8 cellular contexts compared by ENCODE assay signal in genomic region chr1:2199042-2199810, GRCh38. TPM values are rescaled to one million over a fixed set of nuclear protein-coding genes. Genes with fewer than 3 reads are reported as not detected.
A peak's percentile ranks its signal among the peaks of the same experiment; 100 is the strongest.
DNase-seq lines count a peak whose midpoint lies in the region; ATAC-seq and TF ChIP-seq lines count a peak whose summit lies in the region.

No MANE protein-coding gene starts in this region.

- intact Hi-C loops in right cardiac atrium (cut with DNase I): loop anchor here in 1 of 4 donors (10.0 kb wide), 1 partner anchor 116 kb away; no protein-coding TSS in a partner anchor

- H3K4me1 ChIP-seq in right cardiac atrium (ENCODE audit: control insufficient read depth, insufficient read depth, low read length) (peaks cover 4% of the 10 kb centered on the region), rectal smooth muscle tissue (ENCODE audit: control insufficient read depth, insufficient read depth, low read length) (peaks cover 17% of the 10 kb centered on the region), urinary bladder (ENCODE audit: insufficient read depth) (peaks cover 2% of the 10 kb centered on the region)

- H3K4me3 ChIP-seq in GM06990 (replicated peaks; ENCODE audit: low read depth, low read length) (peak overlapping the region; percentile 49), right cardiac atrium (ENCODE audit: low read length) (peak overlapping the region; percentile 49), rectal smooth muscle tissue (ENCODE audit: low read length) (peak overlapping the region; percentile 67), urinary bladder (ENCODE audit: low read depth, low read length) (peak overlapping the region; percentile 9)

- peak overlapping the region; percentile 20 for H3K9ac ChIP-seq in rectal smooth muscle tissue (ENCODE audit: low read length)

- H3K27ac ChIP-seq in angular gyrus (ENCODE audit: low read depth, low read length): peak overlapping the region; percentile 60
- peak overlapping the region; percentile 96 for H3K27ac ChIP-seq in right cardiac atrium (ENCODE audit: low read length)
- H3K27ac ChIP-seq in rectal smooth muscle tissue (ENCODE audit: low read depth, low read length): peak overlapping the region; percentile 72
- peak overlapping the region; percentile 70 for H3K27ac ChIP-seq in urinary bladder (ENCODE audit: low read depth)

- no peaks in the 10 kb centered on the region for H3K9me3 ChIP-seq in right cardiac atrium (ENCODE audit: control insufficient read depth, low read length)

- ATAC-seq in right cardiac atrium (peak; percentile 87 to 88), GM21825 (IDR thresholded peaks at IDR 0.05; ENCODE audit: unreplicated experiment) (no peak)

- 10% methylated on average over 24 of the region's 24 CpGs for WGBS in right cardiac atrium
- 6% methylated on average over 24 of the region's 24 CpGs for WGBS in urinary bladder

- no peak for TF ChIP-seq CTCF in GM06990 (IDR thresholded peaks at IDR 0.05; ENCODE audit: insufficient read depth, low read length, poor library complexity, severe bottlenecking)

- no peaks in the 10 kb centered on the region for H3K27me3 ChIP-seq in GM06990 (replicated peaks; ENCODE audit: control insufficient read depth, insufficient read depth, low read length)
- no peaks in the 10 kb centered on the region for H3K27me3 ChIP-seq in right cardiac atrium (ENCODE audit: control insufficient read depth, insufficient read depth)
- H3K27me3 ChIP-seq in rectal smooth muscle tissue (ENCODE audit: control insufficient read depth, insufficient read depth, low read length): no peaks in the 10 kb centered on the region

- peak; percentile 68 for DNase-seq in GM06990 (ENCODE audit: extremely low read depth, insufficient read length)
- DNase-seq in HT1080 (ENCODE audit: low read depth): peak; percentile 74
- peak; percentile 63 for DNase-seq in T-helper 9 cell
- DNase-seq in right cardiac atrium: peak; percentile 94 to 97 (median 97)

- no peaks in the 10 kb centered on the region for H3K36me3 ChIP-seq in GM06990 (ENCODE audit: control insufficient read depth, insufficient read depth, low read length)
- no peaks in the 10 kb centered on the region for H3K36me3 ChIP-seq in rectal smooth muscle tissue (ENCODE audit: control insufficient read depth, insufficient read depth, low read length)
- no peaks in the 10 kb centered on the region for H3K36me3 ChIP-seq in urinary bladder (ENCODE audit: insufficient read depth)

RNA-seq across cellular contexts. Expression of gene FAAP20, which starts 4.7 kb away (rescaled TPM):
- total RNA-seq in HT1080 (2014; rRNA removed; shearing (Covaris generic)): 38.4 and 51.9 TPM in 2 replicates
- 115 and 132 TPM in 2 replicates for polyA plus RNA-seq in HT1080 (2015; cell fraction: cytosol; rRNA removed)
- polyA plus RNA-seq in HT1080 (2015; cell fraction: nucleus; rRNA removed): 46.8 and 47.5 TPM in 2 replicates
- total RNA-seq in right cardiac atrium: 10 to 100 TPM; 35.5 to 49.3 (median 37.2) TPM
- 56.3 TPM for polyA plus RNA-seq in right cardiac atrium
- 14.6 TPM for total RNA-seq in urinary bladder
- polyA plus RNA-seq in urinary bladder: 96.4 TPM

RNA-seq across cellular contexts. Expression of gene SKI, which starts 28.9 kb away (rescaled TPM):
- 12.7 and 18.0 TPM in 2 replicates for total RNA-seq in HT1080 (2014; rRNA removed; shearing (Covaris generic))
- polyA plus RNA-seq in HT1080 (2015; cell fraction: cytosol; rRNA removed): 31.5 and 38.2 TPM in 2 replicates
- 34.2 and 36.7 TPM in 2 replicates for polyA plus RNA-seq in HT1080 (2015; cell fraction: nucleus; rRNA removed)
- total RNA-seq in right cardiac atrium (10 to 100 TPM; 56.7 to 83.1 (median 68.9) TPM), urinary bladder (27.8 TPM)
- polyA plus RNA-seq in right cardiac atrium (35.6 TPM), urinary bladder (60.5 TPM)

Comparison
In these comparisons a context has a peak if more than half of its experiments do, and no peak if none do; other contexts are left out.
1. H3K4me3 ChIP-seq: peak in every context shown above with its lines; median percentile 67 in rectal smooth muscle tissue; 49 in GM06990; 49 in right cardiac atrium; 9 in urinary bladder.